8 cellular contexts compared by ENCODE assay signal in genomic region chr12:89451876-89452275, GRCh38.
DNase-seq lines count a peak whose midpoint lies in the region; ATAC-seq and TF ChIP-seq lines count a peak whose summit lies in the region.
"Had no signal": no experiment of that assay in that cellular context is flagged by ENCODE, and none has a peak within 500 bp of the region (broad histone marks: within the 10 kb centered on the region; RNA-seq: fewer than 3 reads in every experiment).

No MANE protein-coding gene starts in this region.

- no peak overlapping the region for H3K27ac Mint-ChIP-seq in activated naive CD8-positive, alpha-beta T cell treated with anti-CD3 and anti-CD28 coated beads, Interleukin-2, amount 50 U/mL, for 24 hours

- WGBS in ectodermal cell, 2 experiments, result 10 to 20% methylated on average over 9 of the region's 9 CpGs
- 41 to 47% methylated on average over 7 to 9 of the region's 9 CpGs for WGBS in upper lobe of left lung, 2 donors

- H3K27ac ChIP-seq in ectodermal cell (ENCODE audit: insufficient read depth, low read depth, low read length, poor library complexity, severe bottlenecking) (peak overlapping the region; percentile 61), upper lobe of left lung (peak overlapping the region; percentile 52 to 81 (median 67))

- H3K27me3 Mint-ChIP-seq in activated naive CD8-positive, alpha-beta T cell treated with anti-CD3 and anti-CD28 coated beads, Interleukin-2, amount 50 U/mL, for 24 hours, result no peaks in the 10 kb centered on the region
- no peaks in the 10 kb centered on the region for H3K27me3 Mint-ChIP-seq in activated T-cell treated with anti-CD3 and anti-CD28 coated beads, Interleukin-2, amount 50 U/mL, for 4 hours (ENCODE audit: low read depth)

- H3K27me3 ChIP-seq in ectodermal cell (ENCODE audit: control insufficient read depth, insufficient read depth, low read length, poor library complexity, severe bottlenecking), result peaks cover 4% of the 10 kb centered on the region
- no peaks in the 10 kb centered on the region for H3K27me3 ChIP-seq in upper lobe of left lung

- H3K4me3 ChIP-seq in ectodermal cell (ENCODE audit: insufficient read depth, low read depth, low read length) (no peak overlapping the region), upper lobe of left lung (no peak overlapping the region)

- no peak for TF ChIP-seq POLR2A in upper lobe of left lung (IDR thresholded peaks at IDR 0.05)

- peaks cover 13% of the 10 kb centered on the region for H3K4me1 ChIP-seq in ectodermal cell (ENCODE audit: control insufficient read depth, insufficient read depth, low read length)
- peaks cover 39 to 46% (median 44%) of the 10 kb centered on the region in 4 donors for H3K4me1 ChIP-seq in upper lobe of left lung

- H3K4me1 Mint-ChIP-seq in activated naive CD8-positive, alpha-beta T cell treated with anti-CD3 and anti-CD28 coated beads, Interleukin-2, amount 50 U/mL, for 24 hours, result peaks cover 7% of the 10 kb centered on the region
- H3K4me1 Mint-ChIP-seq in activated T-cell treated with anti-CD3 and anti-CD28 coated beads, Interleukin-2, amount 50 U/mL, for 4 hours (ENCODE audit: low read depth), result peaks cover 9% of the 10 kb centered on the region

- DNase-seq in Kasumi-1 (lab: John Stamatoyannopoulos, UW), result peak; percentile 52 to 53
- DNase-seq in lung microvascular endothelial cell (ENCODE audit: low read depth in 2 of 2), result peak; percentile 72 to 91
- DNase-seq in upper lobe of left lung, result no peak
- no peak for DNase-seq in NCI-H524 treated with DMSO at 0.1 percent for 48 hours (lab: John Stamatoyannopoulos, UW)
- no peak for DNase-seq in activated naive CD8-positive, alpha-beta T cell treated with anti-CD3 and anti-CD28 coated beads, Interleukin-2, amount 50 U/mL, for 24 hours
- DNase-seq in activated T-cell treated with anti-CD3 and anti-CD28 coated beads, Interleukin-2, amount 50 U/mL, for 4 hours, result no peak
- DNase-seq: NCI-H1417 had no signal

- H3K9me3 ChIP-seq in ectodermal cell (ENCODE audit: control insufficient read depth, low read length), result no peaks in the 10 kb centered on the region
- H3K9me3 ChIP-seq in upper lobe of left lung, result no peaks in the 10 kb centered on the region

- no peak for TF ChIP-seq CTCF in upper lobe of left lung (IDR thresholded peaks at IDR 0.05)

- no peak for TF ChIP-seq EP300 in upper lobe of left lung (IDR thresholded peaks at IDR 0.05)

- peaks cover 7% of the 10 kb centered on the region for H3K36me3 Mint-ChIP-seq in activated naive CD8-positive, alpha-beta T cell treated with anti-CD3 and anti-CD28 coated beads, Interleukin-2, amount 50 U/mL, for 24 hours (ENCODE audit: low read depth)
- H3K36me3 Mint-ChIP-seq in activated T-cell treated with anti-CD3 and anti-CD28 coated beads, Interleukin-2, amount 50 U/mL, for 4 hours (ENCODE audit: insufficient read depth), result peaks cover 20% of the 10 kb centered on the region

- H3K36me3 ChIP-seq in ectodermal cell (ENCODE audit: control insufficient read depth, insufficient read depth, low read length) (no peaks in the 10 kb centered on the region), upper lobe of left lung (no peaks in the 10 kb centered on the region)

- peak in 1 of 2 donors; percentile 70 for ATAC-seq in upper lobe of left lung (ENCODE audit: low FRiP score in 2 of 2)
- no peak for ATAC-seq in activated naive CD8-positive, alpha-beta T cell treated with anti-CD3 and anti-CD28 coated beads, Interleukin-2, amount 50 U/mL, for 24 hours
- no peak for ATAC-seq in activated T-cell treated with anti-CD3 and anti-CD28 coated beads, Interleukin-2, amount 50 U/mL, for 4 hours

- H3K4me3 Mint-ChIP-seq in activated naive CD8-positive, alpha-beta T cell treated with anti-CD3 and anti-CD28 coated beads, Interleukin-2, amount 50 U/mL, for 24 hours, result no peak overlapping the region
- H3K4me3 Mint-ChIP-seq in activated T-cell treated with anti-CD3 and anti-CD28 coated beads, Interleukin-2, amount 50 U/mL, for 4 hours, result no peak overlapping the region

- no peaks in the 10 kb centered on the region for H3K9me3 Mint-ChIP-seq in activated naive CD8-positive, alpha-beta T cell treated with anti-CD3 and anti-CD28 coated beads, Interleukin-2, amount 50 U/mL, for 24 hours
- no peaks in the 10 kb centered on the region for H3K9me3 Mint-ChIP-seq in activated T-cell treated with anti-CD3 and anti-CD28 coated beads, Interleukin-2, amount 50 U/mL, for 4 hours

Comparison
In these comparisons a context has a peak if more than half of its experiments do, and no peak if none do; other contexts are left out.
1. DNase-seq: peak in Kasumi-1 (2 of 2) and lung microvascular endothelial cell (2 of 2); none in upper lobe of left lung (0 of 2), NCI-H524 treated with DMSO at 0.1 percent for 48 hours (single experiment), activated naive CD8-positive, alpha-beta T cell treated with anti-CD3 and anti-CD28 coated beads, Interleukin-2, amount 50 U/mL, for 24 hours (single experiment) and activated T-cell treated with anti-CD3 and anti-CD28 coated beads, Interleukin-2, amount 50 U/mL, for 4 hours (single experiment).